Comparison of ENCODE assay signal across 8 cellular contexts in the genomic region with DNA sequence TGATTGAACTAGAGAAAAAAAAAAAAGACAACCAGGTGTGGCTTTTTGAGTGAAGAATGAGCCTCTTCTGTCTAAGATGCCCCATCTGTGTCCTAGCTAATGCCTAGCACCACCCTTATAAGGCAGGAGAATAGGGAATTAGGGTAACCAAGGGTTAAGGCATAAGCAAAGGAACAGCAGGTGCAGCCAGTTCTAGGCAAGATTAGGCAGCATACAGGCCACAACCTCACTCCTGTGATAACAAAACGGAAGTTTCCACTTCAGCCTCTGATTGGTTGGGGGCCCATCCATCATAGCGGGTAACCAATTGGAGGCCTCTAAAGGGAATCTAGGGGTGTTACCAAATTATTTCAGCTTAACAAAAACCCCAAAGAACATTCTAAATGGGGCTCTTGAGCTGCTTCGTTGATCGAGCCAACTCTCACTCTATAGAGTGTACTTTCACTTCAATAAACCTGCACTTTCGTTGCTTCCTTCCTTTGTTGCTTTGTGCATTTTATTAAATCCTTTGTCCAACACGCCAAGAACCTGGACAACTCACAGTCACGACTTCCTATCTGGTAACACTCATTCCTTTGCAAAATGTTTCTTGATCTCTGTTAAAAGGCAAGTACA.
DNase-seq lines count a peak whose midpoint lies in the region; ATAC-seq, FAIRE-seq and TF ChIP-seq lines count a peak whose summit lies in the region.

No MANE protein-coding gene starts in this region.

- no peak for TF ChIP-seq CTCF in cardiac muscle cell (IDR thresholded peaks at IDR 0.05; ENCODE audit: low read depth, low read length)
- TF ChIP-seq CTCF in D721Med (IDR thresholded peaks at IDR 0.05; ENCODE audit: insufficient read depth, missing control alignments) = no peak

- no peak overlapping the region for H3K4me3 ChIP-seq in cardiac muscle cell

- H3K4me1 ChIP-seq in cardiac muscle cell (ENCODE audit: low read depth) = peaks cover 3% of the 10 kb centered on the region

- no peak for FAIRE-seq in D721Med (lab: Jason Lieb, UNC)

- no peak overlapping the region for H3K27ac ChIP-seq in cardiac muscle cell

- no peaks in the 10 kb centered on the region for H3K27me3 ChIP-seq in cardiac muscle cell

- H3K36me3 ChIP-seq in cardiac muscle cell = no peaks in the 10 kb centered on the region

- ATAC-seq in GM19452 (IDR thresholded peaks at IDR 0.05; ENCODE audit: unreplicated experiment) (peak; percentile 83), HG03558 (IDR thresholded peaks at IDR 0.05; ENCODE audit: extremely low read depth, unreplicated experiment) (peak; percentile 77)

- no peaks in the 10 kb centered on the region for H3K9me3 ChIP-seq in cardiac muscle cell (ENCODE audit: low read depth)

- peak; percentile 12 for DNase-seq in COLO668 (lab: John Stamatoyannopoulos, UW; ENCODE audit: unreplicated experiment)
- DNase-seq in SHP77 (lab: John Stamatoyannopoulos, UW) = peak; percentile 67 to 90
- DNase-seq in activated effector memory CD4-positive, alpha-beta T cell treated with Interleukin-2 at 50 U/mL for 16 hours = peak; percentile 92
- DNase-seq in cardiac muscle cell (ENCODE audit: low read depth in 1 of 2, low spot score in 1 of 2) = peak; percentile 67 to 71
- DNase-seq in renal cortical epithelial cell (ENCODE audit: low read depth) = peak; percentile 5
- DNase-seq in D721Med (ENCODE audit: insufficient read length, low spot score) = no peak
